Comparison of ENCODE assay signal across 8 cellular contexts in genomic region chr7:25862254-25862992, GRCh38.
DNase-seq lines count a peak whose midpoint lies in the region; ATAC-seq and TF ChIP-seq lines count a peak whose summit lies in the region.

No MANE protein-coding gene starts in this region.

- H3K9me3 ChIP-seq in BE2C = no peaks in the 10 kb centered on the region

- CTCF ChIA-PET in WTC11 (lab: Charles Lee) = interaction anchor here (0.6 to 1.8 kb wide), 11 partner anchors 11 to 1299 kb away, joined by 3 to 14 read pairs (median 3); a partner anchor contains a TSS

- H3K27me3 Mint-ChIP-seq in WTC11 (ENCODE audit: low read depth) = peaks cover 26% of the 10 kb centered on the region

- H3K36me3 Mint-ChIP-seq in WTC11 = no peaks in the 10 kb centered on the region

- H3K9me3 Mint-ChIP-seq in WTC11 = no peaks in the 10 kb centered on the region

- peaks cover 61% of the 10 kb centered on the region for H3K4me1 Mint-ChIP-seq in WTC11

- POLR2A ChIA-PET in WTC11 (lab: Charles Lee) = interaction anchor here (1.0 kb wide), 1 partner anchor 290 kb away, joined by 3 read pairs; the partner anchor contains the start of gene NFE2L3

- DNase-seq in BE2C (peak; percentile 100), GM19240 (ENCODE audit: insufficient read length, low spot score) (peak; percentile 65), NCI-H2227 (lab: John Stamatoyannopoulos, UW; ENCODE audit: unreplicated experiment) (peak; percentile 100), WTC11 (ENCODE audit: low spot score) (peak; percentile 100), cardiac fibroblast (ENCODE audit: low read depth in 2 of 2) (peak; percentile 100), lower leg skin (ENCODE audit: low spot score in 2 of 2) (peak; percentile 97 to 100)
- DNase-seq in stimulated activated CD8-positive, alpha-beta memory T cell treated with anti-CD3 and anti-CD28 coated beads, Interleukin-12 subunit alpha, Interleukin-12 subunit beta, amount 100 ng/mL, for 4 hours (ENCODE audit: low read depth) = peak; percentile 30

- WGBS in lower leg skin, 2 donors = 0 to 1% methylated on average over 41 to 45 of the region's 45 CpGs

- H3K27me3 ChIP-seq in BE2C = peaks cover 88% of the 10 kb centered on the region

- peak overlapping the region; percentile 38 for H3K4me3 ChIP-seq in BE2C (ENCODE audit: low read depth, low read length)
- peak overlapping the region in 1 of 2 donors; percentile 32 for H3K4me3 ChIP-seq in cardiac fibroblast (replicated peaks in 1 of 2; ENCODE audit: low read depth in 2 of 2, low read length in 2 of 2)
- H3K4me3 ChIP-seq in lower leg skin (ENCODE audit: low read depth, poor library complexity, severe bottlenecking) = no peak overlapping the region

- H3K36me3 ChIP-seq in BE2C = no peaks in the 10 kb centered on the region

- peak; percentile 90 for ATAC-seq in HG03342 (IDR thresholded peaks at IDR 0.05; ENCODE audit: unreplicated experiment)
- peak; percentile 90 for ATAC-seq in WTC11

- TF ChIP-seq POLR2A in lower leg skin (IDR thresholded peaks at IDR 0.05) = no peak

- H3K4me3 Mint-ChIP-seq in WTC11 = peak overlapping the region; percentile 32

- intact Hi-C loops in lower leg skin (cut with DNase I; ENCODE audit: low total_unique reads) = no loop called here

- no peak overlapping the region for H3K27ac Mint-ChIP-seq in WTC11

- H3K4me1 ChIP-seq in BE2C = peaks cover 4% of the 10 kb centered on the region

- TF ChIP-seq CTCF in BE2C (IDR thresholded peaks at IDR 0.05; ENCODE audit: low read depth, low read length) (no peak), WTC11 (IDR thresholded peaks at IDR 0.05) (no peak), cardiac fibroblast (IDR thresholded peaks at IDR 0.05; ENCODE audit: low read depth, low read length) (no peak), lower leg skin (IDR thresholded peaks at IDR 0.05) (no peak)

TF ChIP-seq in WTC11, 78 proteins besides CTCF, POLR2A, EP300 and RAD21:
- TF ChIP-seq, protein P1, sequence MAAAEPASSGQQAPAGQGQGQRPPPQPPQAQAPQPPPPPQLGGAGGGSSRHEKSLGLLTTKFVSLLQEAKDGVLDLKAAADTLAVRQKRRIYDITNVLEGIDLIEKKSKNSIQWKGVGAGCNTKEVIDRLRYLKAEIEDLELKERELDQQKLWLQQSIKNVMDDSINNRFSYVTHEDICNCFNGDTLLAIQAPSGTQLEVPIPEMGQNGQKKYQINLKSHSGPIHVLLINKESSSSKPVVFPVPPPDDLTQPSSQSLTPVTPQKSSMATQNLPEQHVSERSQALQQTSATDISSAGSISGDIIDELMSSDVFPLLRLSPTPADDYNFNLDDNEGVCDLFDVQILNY (CRISPR knock-in tag; IDR thresholded peaks at IDR 0.05) = peak; percentile 56; the same call in 1 of the 2 replicates
- TF ChIP-seq GTF2I (CRISPR knock-in tag; conservative IDR thresholded peaks at IDR 0.05) (peak; percentile 78; the same call in 1 of the 2 replicates), PRDM15 (CRISPR knock-in tag; IDR thresholded peaks at IDR 0.05) (peak; percentile 96), MYBL2 (CRISPR knock-in tag; IDR thresholded peaks at IDR 0.05) (no peak), ARID4B (CRISPR knock-in tag; IDR thresholded peaks at IDR 0.05; ENCODE audit: borderline replicate concordance) (no peak), NFYB (CRISPR knock-in tag; conservative IDR thresholded peaks at IDR 0.05; ENCODE audit: low read depth) (peak; percentile 55), SP1 (CRISPR knock-in tag; conservative IDR thresholded peaks at IDR 0.05) (peak; percentile 97), RORB (CRISPR knock-in tag; IDR thresholded peaks at IDR 0.05) (no peak), FOXP1 (CRISPR knock-in tag; IDR thresholded peaks at IDR 0.05; ENCODE audit: borderline replicate concordance) (peak; percentile 25; the same call in 1 of the 2 replicates), IRF1 (CRISPR knock-in tag; IDR thresholded peaks at IDR 0.05) (no peak)
- TF ChIP-seq, protein P2, sequence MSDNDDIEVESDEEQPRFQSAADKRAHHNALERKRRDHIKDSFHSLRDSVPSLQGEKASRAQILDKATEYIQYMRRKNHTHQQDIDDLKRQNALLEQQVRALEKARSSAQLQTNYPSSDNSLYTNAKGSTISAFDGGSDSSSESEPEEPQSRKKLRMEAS (CRISPR knock-in tag; IDR thresholded peaks at IDR 0.05) = no peak

Comparison
In these comparisons a context has a peak if more than half of its experiments do, and no peak if none do; other contexts are left out.
1. DNase-seq: peak in every context shown above with its lines; median percentile 100 in BE2C; 100 in NCI-H2227; 100 in WTC11; 100 in cardiac fibroblast; 98 in lower leg skin; 65 in GM19240; 30 in stimulated activated CD8-positive, alpha-beta memory T cell treated with anti-CD3 and anti-CD28 coated beads, Interleukin-12 subunit alpha, Interleukin-12 subunit beta, amount 100 ng/mL, for 4 hours.